8 cellular contexts compared by ENCODE assay signal in the genomic region with DNA sequence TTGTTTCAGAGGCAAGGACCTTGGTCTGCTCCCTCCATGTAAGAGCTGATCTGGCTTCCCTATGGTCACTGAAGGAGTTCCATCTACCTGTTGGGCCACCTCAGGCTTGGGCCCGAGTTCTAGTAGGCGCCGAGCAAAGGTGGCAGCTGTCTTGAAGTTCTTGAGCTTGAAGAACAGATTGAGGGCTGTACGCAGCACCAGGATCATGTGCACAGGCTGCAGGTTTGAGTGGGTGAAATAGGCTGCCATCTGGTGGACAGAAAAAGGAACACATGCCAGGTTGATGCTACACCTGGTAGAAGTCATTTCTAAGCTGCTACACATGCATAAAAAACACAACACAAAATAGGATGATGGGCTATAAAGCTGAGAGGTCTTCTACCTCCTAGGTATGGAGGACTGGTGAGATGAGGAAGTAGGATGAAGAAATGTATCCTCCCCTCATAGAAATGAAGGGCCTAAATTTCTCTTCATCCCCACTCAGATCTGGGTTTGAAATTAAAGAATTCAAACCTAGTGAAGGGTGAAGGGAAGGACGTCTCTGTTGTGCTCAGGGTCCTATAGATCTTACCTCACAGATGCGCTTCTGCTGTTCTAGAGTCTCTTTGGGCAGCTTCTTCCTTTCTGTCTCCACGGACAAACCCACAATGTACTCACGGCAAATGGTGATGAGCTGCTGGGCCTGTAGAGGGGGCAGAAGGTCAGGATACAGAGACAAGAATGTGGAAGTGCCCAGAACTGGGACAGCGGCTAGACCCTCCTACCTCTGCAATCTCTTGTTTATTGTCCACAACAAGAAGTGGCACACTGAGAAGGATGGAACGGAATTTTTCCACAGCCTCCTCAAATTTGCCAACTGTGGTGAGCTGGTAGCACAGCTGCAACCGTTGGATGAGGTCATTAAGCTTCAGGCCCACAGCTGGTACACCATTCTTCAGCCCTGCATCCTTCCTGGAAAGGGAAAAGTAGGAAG.
DNase-seq lines count a peak whose midpoint lies in the region; ATAC-seq and TF ChIP-seq lines count a peak whose summit lies in the region.

No MANE protein-coding gene starts in this region.

- peak; percentile 42 for TF ChIP-seq CTCF in GM12801 (IDR thresholded peaks at IDR 0.05; ENCODE audit: extremely low read depth, insufficient read length)

- H3K27ac ChIP-seq in layer of hippocampus (ENCODE audit: low read depth, low read length): peak overlapping the region; percentile 35

- no peaks in the 10 kb centered on the region for H3K27me3 ChIP-seq in layer of hippocampus (ENCODE audit: control insufficient read depth, insufficient read depth, low read length)

- peak; percentile 43 for DNase-seq in NCI-H446 treated with DMSO at 0.1 percent for 48 hours (lab: John Stamatoyannopoulos, UW)
- peak; percentile 41 for DNase-seq in activated CD4-positive, alpha-beta T cell treated with anti-CD3 and anti-CD28 coated beads for 1 hour
- DNase-seq in cerebellar cortex (ENCODE audit: low spot score): peak; percentile 92
- DNase-seq in stimulated activated CD4-positive, alpha-beta T cell treated with anti-CD3 and anti-CD28 coated beads, Interleukin-2, amount 100 ng/mL, for 48 hours: peak; percentile 37 to 55

- ATAC-seq in HG03135 (IDR thresholded peaks at IDR 0.05; ENCODE audit: unreplicated experiment) (peak; percentile 66), GM21737 (IDR thresholded peaks at IDR 0.05; ENCODE audit: unreplicated experiment) (no peak)

Comparison
In these comparisons a context has a peak if more than half of its experiments do, and no peak if none do; other contexts are left out.
1. DNase-seq: peak in every context shown above with its lines; median percentile 92 in cerebellar cortex; 46 in stimulated activated CD4-positive, alpha-beta T cell treated with anti-CD3 and anti-CD28 coated beads, Interleukin-2, amount 100 ng/mL, for 48 hours; 43 in NCI-H446 treated with DMSO at 0.1 percent for 48 hours; 41 in activated CD4-positive, alpha-beta T cell treated with anti-CD3 and anti-CD28 coated beads for 1 hour.